Comparison of ENCODE assay signal across 18 cellular contexts in the genomic region with DNA sequence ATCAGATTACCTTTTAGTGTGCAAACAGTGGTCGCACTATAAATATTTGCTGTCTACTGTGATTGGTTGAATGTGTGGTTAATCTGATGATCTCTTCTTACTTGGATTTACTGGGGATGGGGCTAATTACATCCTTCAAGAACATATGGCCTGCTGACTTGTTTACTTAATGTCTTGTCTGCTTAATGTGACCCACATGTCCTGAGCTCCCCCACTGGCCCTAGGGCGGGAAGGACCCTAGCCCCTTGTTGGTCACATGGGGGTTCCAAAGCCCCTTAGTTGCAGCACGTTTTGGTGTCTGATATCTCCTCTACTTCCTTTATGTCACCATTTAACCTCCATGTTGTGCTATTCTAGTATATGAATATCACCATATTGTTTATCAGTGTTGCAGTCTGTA. TPM values are rescaled to one million over a fixed set of nuclear protein-coding genes. Genes with fewer than 3 reads are reported as not detected.
DNase-seq lines count a peak whose midpoint lies in the region; ATAC-seq and TF ChIP-seq lines count a peak whose summit lies in the region.
"Had no signal": no experiment of that assay in that cellular context is flagged by ENCODE, and none has a peak within 500 bp of the region (broad histone marks: within the 10 kb centered on the region; RNA-seq: fewer than 3 reads in every experiment).

No MANE protein-coding gene starts in this region.

- no peak overlapping the region for H2AFZ ChIP-seq in SK-N-SH (ENCODE audit: low read depth)
- H2AFZ ChIP-seq: GM23248 had no signal

- H3K27me3 ChIP-seq in SK-N-SH (ENCODE audit: insufficient read depth) (no peaks in the 10 kb centered on the region), WERI-Rb-1 (ENCODE audit: insufficient read depth, low read depth, severe bottlenecking) (no peaks in the 10 kb centered on the region), tibial nerve (no peaks in the 10 kb centered on the region)
- H3K27me3 ChIP-seq: BLaER1 had no signal

- H3K4me3 ChIP-seq in SK-N-SH (ENCODE audit: low read depth in 2 of 2, low read length in 1 of 2) (no peak overlapping the region), WERI-Rb-1 (ENCODE audit: low read depth, low read length) (no peak overlapping the region), tibial nerve (no peak overlapping the region)
- H3K4me3 ChIP-seq: BLaER1, GM12878 had no signal

- TF ChIP-seq EP300 in SK-N-SH (IDR thresholded peaks at IDR 0.05; ENCODE audit: borderline replicate concordance in 1 of 2, low read depth in 1 of 2, low read length in 1 of 2), result no peak
- TF ChIP-seq EP300 in tibial nerve (IDR thresholded peaks at IDR 0.05), result no peak

- H3K4me1 ChIP-seq in SK-N-SH (ENCODE audit: control insufficient read depth in 1 of 2, insufficient read depth in 2 of 2, low read depth in 1 of 2, low read length in 1 of 2), result peaks cover 0 to 2% of the 10 kb centered on the region in 2 experiments; a peak in 2 of 4 replicates
- H3K4me1 ChIP-seq in tibial nerve, result no peaks in the 10 kb centered on the region
- H3K4me1 ChIP-seq: BLaER1, Caco-2 had no signal

- TF ChIP-seq POLR2A in tibial nerve (IDR thresholded peaks at IDR 0.05), result no peak

- H3K4me2 ChIP-seq in SK-N-SH, result no peak overlapping the region
- H3K4me2 ChIP-seq: BLaER1 had no signal

- no peak for TF ChIP-seq RAD21 in SK-N-SH (IDR thresholded peaks at IDR 0.05; ENCODE audit: low read length)

- H3K9me2 ChIP-seq in SK-N-SH, result no peaks in the 10 kb centered on the region

- POLR2A ChIA-PET in SK-N-SH (lab: Yijun Ruan, JAX), result no interaction called here

- H3K79me2 ChIP-seq in SK-N-SH (ENCODE audit: insufficient read depth), result no peaks in the 10 kb centered on the region

- H4K20me1 ChIP-seq in SK-N-SH (ENCODE audit: insufficient read depth), result no peaks in the 10 kb centered on the region
- H4K20me1 ChIP-seq: BLaER1 had no signal

- ATAC-seq in SK-N-SH treated with all-trans-retinoic acid at 6 μM for 48 hours, result no peak
- ATAC-seq in HG03457 (IDR thresholded peaks at IDR 0.05; ENCODE audit: unreplicated experiment), result no peak
- ATAC-seq: GM12878, HepG2 had no signal

- no peaks in the 10 kb centered on the region for H3F3A ChIP-seq in SK-N-SH (replicated peaks; ENCODE audit: insufficient read depth)

- H3K27ac ChIP-seq in SK-N-SH (ENCODE audit: low read depth in 2 of 2, low read length in 1 of 2) (no peak overlapping the region), WERI-Rb-1 (0 out of 2 replicates have a peak overlapping the region, but pooled peaks have one; percentile 14), tibial nerve (no peak overlapping the region)
- H3K27ac ChIP-seq: BLaER1 had no signal

- 49% methylated on average over 3 of the region's 3 CpGs for WGBS in SK-N-SH (ENCODE audit: low lambda C conversion rate)
- WGBS in tibial nerve, 2 donors, result 85 to 86% methylated on average over 3 of the region's 3 CpGs

- DNase-seq in SK-N-SH (no peak), NCI-H69 (lab: John Stamatoyannopoulos, UW) (peak; percentile 76), WERI-Rb-1 (peak; percentile 55), germinal center (ENCODE audit: low spot score) (no peak), tibial nerve (ENCODE audit: low spot score in 2 of 2) (no peak)
- DNase-seq: 8988T; AML-193; Caco-2; CD8-positive, alpha-beta memory T cell; DMS 273 treated with DMSO at 0.1 percent for 48 hours; GM23248; H7 had no signal

- CTCF ChIA-PET in SK-N-SH (lab: Yijun Ruan, JAX), result interaction anchor here (1.2 kb wide), 1 partner anchor 28 kb away, joined by 3 read pairs; no protein-coding TSS in a partner anchor

- no peak for TF ChIP-seq CTCF in SK-N-SH (IDR thresholded peaks at IDR 0.05)
- no peak for TF ChIP-seq CTCF in WERI-Rb-1 (IDR thresholded peaks at IDR 0.05; ENCODE audit: low read depth, low read length)
- TF ChIP-seq CTCF in tibial nerve (IDR thresholded peaks at IDR 0.05), result no peak

- no peak overlapping the region for H3K9ac ChIP-seq in SK-N-SH
- H3K9ac ChIP-seq: BLaER1, GM23248 had no signal

- no peaks in the 10 kb centered on the region for H3K9me3 ChIP-seq in SK-N-SH
- no peaks in the 10 kb centered on the region for H3K9me3 ChIP-seq in WERI-Rb-1 (ENCODE audit: severe bottlenecking)
- no peaks in the 10 kb centered on the region for H3K9me3 ChIP-seq in tibial nerve
- H3K9me3 ChIP-seq: BLaER1, Caco-2 had no signal

- no peaks in the 10 kb centered on the region for H3K36me3 ChIP-seq in SK-N-SH (replicated peaks in 1 of 2; ENCODE audit: control insufficient read depth in 1 of 2, insufficient read depth in 2 of 2, low read length in 1 of 2)
- no peaks in the 10 kb centered on the region for H3K36me3 ChIP-seq in WERI-Rb-1
- H3K36me3 ChIP-seq in tibial nerve, result no peaks in the 10 kb centered on the region

TF ChIP-seq in SK-N-SH treated with all-trans-retinoic acid at 6 μM for 48 hours, 23 proteins besides CTCF, POLR2A, EP300 and RAD21:
- TF ChIP-seq RARB (CRISPR knock-in tag; IDR thresholded peaks at IDR 0.05) (no peak), TCF4 (CRISPR knock-in tag; IDR thresholded peaks at IDR 0.05; ENCODE audit: borderline replicate concordance) (peak; percentile 51; the same call in 1 of the 2 replicates)

TF ChIP-seq in SK-N-SH, 30 proteins besides CTCF, POLR2A, EP300 and RAD21:
- TF ChIP-seq NRF1 (IDR thresholded peaks at IDR 0.05; ENCODE audit: low read depth, low read length) (no peak), JUND (IDR thresholded peaks at IDR 0.05) (no peak), GABPA (IDR thresholded peaks at IDR 0.05; ENCODE audit: low read depth) (no peak), POLR2AphosphoS5 (IDR thresholded peaks at IDR 0.05; ENCODE audit: low read depth, low read length) (no peak), GATA2 (CRISPR knock-in tag; IDR thresholded peaks at IDR 0.05) (no peak), EZH2phosphoT487 (IDR thresholded peaks at IDR 0.05; ENCODE audit: borderline replicate concordance, low read depth) (no peak), FOXJ3 (CRISPR knock-in tag; IDR thresholded peaks at IDR 0.05) (no peak), TCF12 (IDR thresholded peaks at IDR 0.05) (no peak), YY1 (IDR thresholded peaks at IDR 0.05; ENCODE audit: low read depth) (no peak), FOSL2 (IDR thresholded peaks at IDR 0.05; ENCODE audit: borderline replicate concordance, low read depth) (no peak), IRF3 (IDR thresholded peaks at IDR 0.05; ENCODE audit: low read depth, low read length) (no peak), SIN3A (IDR thresholded peaks at IDR 0.05; ENCODE audit: borderline replicate concordance, low read depth, low read length) (no peak), SMC3 (IDR thresholded peaks at IDR 0.05; ENCODE audit: low read depth, low read length) (no peak)
- TF ChIP-seq, protein P1, sequence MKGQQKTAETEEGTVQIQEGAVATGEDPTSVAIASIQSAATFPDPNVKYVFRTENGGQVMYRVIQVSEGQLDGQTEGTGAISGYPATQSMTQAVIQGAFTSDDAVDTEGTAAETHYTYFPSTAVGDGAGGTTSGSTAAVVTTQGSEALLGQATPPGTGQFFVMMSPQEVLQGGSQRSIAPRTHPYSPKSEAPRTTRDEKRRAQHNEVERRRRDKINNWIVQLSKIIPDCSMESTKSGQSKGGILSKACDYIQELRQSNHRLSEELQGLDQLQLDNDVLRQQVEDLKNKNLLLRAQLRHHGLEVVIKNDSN (IDR thresholded peaks at IDR 0.05; ENCODE audit: borderline replicate concordance, low read depth), result no peak

RNA-seq across cellular contexts. Expression of gene P2RY12, which starts 17.8 kb away (rescaled TPM):
- polyA plus RNA-seq in SK-N-SH (2012; rRNA removed), result not detected in 2 replicates
- polyA plus RNA-seq in SK-N-SH (2012; cell fraction: cytosol; rRNA removed), result not detected in 2 replicates
- not detected in 2 replicates for polyA plus RNA-seq in SK-N-SH (2012; cell fraction: nucleus; rRNA removed)
- total RNA-seq in tibial nerve, result 10 to 100 TPM in 1 of 4 donors, 1 to 10 TPM in 3; 6.3 to 11.5 (median 8.8) TPM
- total RNA-seq: Caco-2; CD8-positive, alpha-beta memory T cell; Daoy; GM23248; HepG2 had no signal
- polyA plus RNA-seq: CD8-positive, alpha-beta memory T cell; GM23248; HepG2 had no signal

RNA-seq across cellular contexts. Expression of gene IGSF10, which starts 58.5 kb away (rescaled TPM):
- polyA plus RNA-seq in SK-N-SH (2012; rRNA removed), result 15.3 and 18.9 TPM in 2 replicates
- polyA plus RNA-seq in SK-N-SH (2012; cell fraction: cytosol; rRNA removed), result 15.0 and 16.2 TPM in 2 replicates
- 23.2 and 48.4 TPM in 2 replicates for polyA plus RNA-seq in SK-N-SH (2012; cell fraction: nucleus; rRNA removed)
- total RNA-seq in tibial nerve, result 1 to 10 TPM in 3 of 4 donors, under 1 TPM in 1; 0.44 to 3.1 (median 2.2) TPM
- total RNA-seq: CD8-positive, alpha-beta memory T cell; Daoy; GM23248; HepG2 had no signal
- polyA plus RNA-seq: CD8-positive, alpha-beta memory T cell had no signal

Comparison
In these comparisons a context has a peak if more than half of its experiments do, and no peak if none do; other contexts are left out.
1. DNase-seq: peak in NCI-H69 (single experiment) and WERI-Rb-1 (single experiment); none in SK-N-SH (single experiment), germinal center (single experiment) and tibial nerve (0 of 2).